In genomic region chr1:10472220-10473144, GRCh38 we compare ENCODE assay signal across 8 cellular contexts. TPM values are rescaled to one million over a fixed set of nuclear protein-coding genes. Genes with fewer than 3 reads are reported as not detected.
DNase-seq lines count a peak whose midpoint lies in the region; ATAC-seq, FAIRE-seq and TF ChIP-seq lines count a peak whose summit lies in the region.

TSS of gene DFFA (minus strand) at chr1:10472529. CDS start at chr1:10472458, 71 bp downstream.

- peak within 1 kb of the TSS; percentile 69 to 83 for H3K4me3 ChIP-seq in right atrium auricular region
- H3K4me3 ChIP-seq in psoas muscle, result peak within 1 kb of the TSS; percentile 95

- WGBS in psoas muscle, 3 donors, result 2% methylated on average over 59 of the region's 59 CpGs

- TF ChIP-seq CTCF in right atrium auricular region (IDR thresholded peaks at IDR 0.05) (no peak), psoas muscle (IDR thresholded peaks at IDR 0.05) (no peak)

- H3K36me3 ChIP-seq in right atrium auricular region (peaks cover 17% of the 10 kb centered on the region), psoas muscle (ENCODE audit: insufficient read depth in 1 of 2, low read depth in 1 of 2) (peaks cover 7 to 27% of the 10 kb centered on the region in 2 donors)

- H3K27ac Mint-ChIP-seq in T-helper 17 cell, result peak within 1 kb of the TSS; percentile 67

- intact Hi-C loops in psoas muscle (cut with DNase I), result no loop called here

- H3K36me3 Mint-ChIP-seq in T-helper 17 cell (ENCODE audit: low read depth), result peaks cover 2% of the 10 kb centered on the region

- H3K4me1 ChIP-seq in right atrium auricular region (peaks cover 0 to 32% of the 10 kb centered on the region in 2 donors), psoas muscle (peaks cover 23% of the 10 kb centered on the region)

- no peaks in the 10 kb centered on the region for H3K9me3 ChIP-seq in T-helper 17 cell (ENCODE audit: control insufficient read depth, low read length, poor library complexity, severe bottlenecking)
- H3K9me3 ChIP-seq in right atrium auricular region, result no peaks in the 10 kb centered on the region
- H3K9me3 ChIP-seq in psoas muscle, result no peaks in the 10 kb centered on the region

- H3K27ac ChIP-seq in right atrium auricular region (peak within 1 kb of the TSS; percentile 64 to 76), psoas muscle (peak within 1 kb of the TSS; percentile 77)

- peak; percentile 89 for DNase-seq in GM12892 (ENCODE audit: insufficient read length)
- DNase-seq in NCI-H1694 treated with DMSO at 0.1 percent for 48 hours (lab: John Stamatoyannopoulos, UW), result peak; percentile 94
- DNase-seq in T-helper 17 cell, result peak; percentile 76 to 81 (median 78)
- DNase-seq in amygdala (lab: John Stamatoyannopoulos, UW), result peak; percentile 35 to 98 (median 88)
- peak; percentile 96 for DNase-seq in right atrium auricular region (ENCODE audit: low spot score)
- DNase-seq in psoas muscle, result peak; percentile 93 to 95
- DNase-seq in urothelium cell line (ENCODE audit: low spot score), result peak; percentile 95

- H3K27me3 ChIP-seq in right atrium auricular region, result no peaks in the 10 kb centered on the region
- no peaks in the 10 kb centered on the region for H3K27me3 ChIP-seq in psoas muscle (ENCODE audit: insufficient read depth in 3 of 3, low read length in 2 of 3)

- H3K4me1 Mint-ChIP-seq in T-helper 17 cell, result peaks cover 28% of the 10 kb centered on the region

- ATAC-seq in HG02870 (IDR thresholded peaks at IDR 0.05; ENCODE audit: unreplicated experiment), result peak; percentile 68
- peak; percentile 87 for ATAC-seq in T-helper 17 cell
- peak; percentile 88 to 93 (median 92) for ATAC-seq in psoas muscle

- peak; percentile 96 for FAIRE-seq in GM12892 (lab: Jason Lieb, UNC)
- no peak for FAIRE-seq in urothelium cell line (lab: Jason Lieb, UNC)

- peak within 1 kb of the TSS; percentile 97 for H3K4me3 Mint-ChIP-seq in T-helper 17 cell

- no peaks in the 10 kb centered on the region for H3K27me3 Mint-ChIP-seq in T-helper 17 cell

- TF ChIP-seq POLR2A in GM12892 (IDR thresholded peaks at IDR 0.05; ENCODE audit: low read depth, low read length), result peak; percentile 78

RNA-seq across cellular contexts. Expression of gene DFFA, which starts in this region (rescaled TPM):
- 37.9 TPM for polyA plus RNA-seq in GM12892 (2012; ENCODE audit: missing spikeins)
- total RNA-seq in T-helper 17 cell, result 10 to 100 TPM; 14.6 to 15.1 TPM
- 10 to 100 TPM; 17.6 to 19.0 TPM for total RNA-seq in right atrium auricular region
- total RNA-seq in psoas muscle, result 10 to 100 TPM; 18.6 to 26.8 (median 21.6) TPM
- 10 to 100 TPM; 11.5 to 20.9 (median 20.4) TPM for polyA plus RNA-seq in psoas muscle

Comparison
In these comparisons a context has a peak if more than half of its experiments do, and no peak if none do; other contexts are left out.
1. Peak in every context shown above with its lines: DNase-seq, ATAC-seq, H3K4me3 ChIP-seq and H3K27ac ChIP-seq.